19 cellular contexts compared by ENCODE assay signal in genomic region chr1:7550261-7550850, GRCh38.
DNase-seq lines count a peak whose midpoint lies in the region; ATAC-seq, FAIRE-seq and TF ChIP-seq lines count a peak whose summit lies in the region.
"Had no signal": no experiment of that assay in that cellular context is flagged by ENCODE, and none has a peak within 500 bp of the region (broad histone marks: within the 10 kb centered on the region; RNA-seq: fewer than 3 reads in every experiment).

No MANE protein-coding gene starts in this region.

- H3K27ac Mint-ChIP-seq in GM23338 (no peak overlapping the region), osteocyte (ENCODE audit: unreplicated experiment) (peak overlapping the region; percentile 97)
- H3K27ac Mint-ChIP-seq: CD8-positive, alpha-beta T cell had no signal

- H3K27me3 Mint-ChIP-seq in GM23338 (ENCODE audit: insufficient read depth, low read depth, poor library complexity), result peaks cover 8% of the 10 kb centered on the region
- H3K27me3 Mint-ChIP-seq in osteocyte (ENCODE audit: unreplicated experiment), result no peaks in the 10 kb centered on the region

- dilution Hi-C loops in endothelial cell of umbilical vein (cut with MboI; ENCODE audit: extremely low pct_ligation_motif_present, low sequenced_read_pairs), result no loop called here

- ATAC-seq in GM23338, result peak; percentile 91
- ATAC-seq: CD8-positive, alpha-beta T cell; naive thymus-derived CD4-positive, alpha-beta T cell had no signal

- H3K4me2 ChIP-seq in GM23338 (no peak overlapping the region; the same call in 1 of the 2 replicates), endothelial cell of umbilical vein (ENCODE audit: insufficient read depth, low read length) (no peak overlapping the region)
- H3K4me2 ChIP-seq: KMS-11 had no signal

- H4K20me1 ChIP-seq in GM23338 (replicated peaks; ENCODE audit: insufficient read depth) (no peaks in the 10 kb centered on the region), endothelial cell of umbilical vein (replicated peaks; ENCODE audit: control insufficient read depth, extremely low read depth, insufficient read depth, low read length) (no peaks in the 10 kb centered on the region)

- intact Hi-C loops in endothelial cell of umbilical vein (cut with micrococcal nuclease), result loop anchor here (5.0 kb wide), 2 partner anchors 97 to 148 kb away; no protein-coding TSS in a partner anchor

- no peak overlapping the region for H3K4me3 Mint-ChIP-seq in GM23338
- H3K4me3 Mint-ChIP-seq in osteocyte (ENCODE audit: unreplicated experiment), result no peak overlapping the region
- H3K4me3 Mint-ChIP-seq: CD8-positive, alpha-beta T cell; naive thymus-derived CD4-positive, alpha-beta T cell had no signal

- DNase-seq in GM23338 (ENCODE audit: low spot score), result peak; percentile 80
- peak in 2 of 3 donors; percentile 83 to 86 for DNase-seq in Peyer's patch
- no peak for DNase-seq in endothelial cell of umbilical vein (ENCODE audit: low read depth, low spot score)
- no peak for DNase-seq in osteocyte (ENCODE audit: extremely low spot score, unreplicated experiment)
- no peak for DNase-seq in NCI-H2196 treated with DMSO at 0.1 percent for 48 hours (lab: John Stamatoyannopoulos, UW; ENCODE audit: unreplicated experiment)
- DNase-seq in NCI-H2081 (lab: John Stamatoyannopoulos, UW), result no peak
- DNase-seq in hypothalamus (lab: John Stamatoyannopoulos, UW), result no peak
- DNase-seq: activated CD4-positive, alpha-beta T cell treated with anti-CD3 and anti-CD28 coated beads for 4 hours; CD8-positive, alpha-beta T cell; effector CD8-positive, alpha-beta T cell; NCI-H524; PC-3 had no signal

- H3K4me3 ChIP-seq in GM23338 (no peak overlapping the region), Peyer's patch (peak overlapping the region in 1 of 4 donors; percentile 8), endothelial cell of umbilical vein (replicated peaks in 1 of 3; ENCODE audit: insufficient read depth in 1 of 3, low read depth in 1 of 3, low read length in 3 of 3) (no peak overlapping the region)
- H3K4me3 ChIP-seq: vagina had no signal

- no peaks in the 10 kb centered on the region for H3K36me3 ChIP-seq in GM23338 (ENCODE audit: insufficient read depth)
- no peaks in the 10 kb centered on the region for H3K36me3 ChIP-seq in Peyer's patch
- no peaks in the 10 kb centered on the region for H3K36me3 ChIP-seq in endothelial cell of umbilical vein (ENCODE audit: control insufficient read depth in 2 of 2, extremely low read depth in 1 of 2, insufficient read depth in 2 of 2, low read length in 2 of 2)
- H3K36me3 ChIP-seq: brain microvascular endothelial cell, vagina had no signal

- H3K4me1 Mint-ChIP-seq in GM23338 (peaks cover 22% of the 10 kb centered on the region), osteocyte (ENCODE audit: unreplicated experiment) (peaks cover 32% of the 10 kb centered on the region)

- CTCF ChIA-PET in endothelial cell of umbilical vein (lab: Charles Lee), result interaction anchor here (0.6 to 1.8 kb wide), 3 partner anchors 10 to 91 kb away, joined by 3 to 5 read pairs (median 4); no protein-coding TSS in a partner anchor

- H3K9me3 Mint-ChIP-seq in GM23338 (no peaks in the 10 kb centered on the region; the same call in 1 of the 3 replicates), osteocyte (ENCODE audit: unreplicated experiment) (no peaks in the 10 kb centered on the region)
- H3K9me3 Mint-ChIP-seq: CD8-positive, alpha-beta T cell had no signal

- no peak for TF ChIP-seq CTCF in GM23338 (conservative IDR thresholded peaks at IDR 0.05; ENCODE audit: low read depth in 2 of 2)
- no peak for TF ChIP-seq CTCF in Peyer's patch (IDR thresholded peaks at IDR 0.05)
- TF ChIP-seq CTCF in endothelial cell of umbilical vein (IDR thresholded peaks at IDR 0.05; ENCODE audit: extremely low read depth in 1 of 2, insufficient read depth in 1 of 2, low read depth in 1 of 2, low read length in 2 of 2), result no peak
- no peak for TF ChIP-seq CTCF in osteocyte (IDR thresholded peaks at IDR 0.05)

- H3K9me2 ChIP-seq in GM23338 (ENCODE audit: insufficient read depth), result 0 out of 2 replicates have a peak, but pooled peaks cover 3% of the 10 kb centered on the region

- H3K79me2 ChIP-seq in GM23338 (replicated peaks; ENCODE audit: insufficient read depth) (no peaks in the 10 kb centered on the region), endothelial cell of umbilical vein (ENCODE audit: control insufficient read depth, insufficient read depth, low read length) (no peaks in the 10 kb centered on the region)

- H3K27me3 ChIP-seq in GM23338 (ENCODE audit: insufficient read depth) (no peaks in the 10 kb centered on the region), Peyer's patch (no peaks in the 10 kb centered on the region), endothelial cell of umbilical vein (ENCODE audit: control insufficient read depth in 2 of 2, insufficient read depth in 2 of 2, low read length in 2 of 2) (no peaks in the 10 kb centered on the region)
- H3K27me3 ChIP-seq: brain microvascular endothelial cell, vagina had no signal

- no peak overlapping the region for H2AFZ ChIP-seq in GM23338
- peak overlapping the region; percentile 25 for H2AFZ ChIP-seq in endothelial cell of umbilical vein (ENCODE audit: low read depth, low read length)

- H3K9me3 ChIP-seq in Peyer's patch, result no peaks in the 10 kb centered on the region
- H3K9me3 ChIP-seq in endothelial cell of umbilical vein (replicated peaks; ENCODE audit: control insufficient read depth, insufficient read depth, low read length), result no peaks in the 10 kb centered on the region
- H3K9me3 ChIP-seq: vagina had no signal

- H3K36me3 Mint-ChIP-seq in GM23338 (ENCODE audit: low read depth) (peaks cover 3% of the 10 kb centered on the region; the same call in 1 of the 3 replicates), osteocyte (ENCODE audit: unreplicated experiment) (peaks cover 2% of the 10 kb centered on the region)
- H3K36me3 Mint-ChIP-seq: CD8-positive, alpha-beta T cell; naive thymus-derived CD4-positive, alpha-beta T cell had no signal

- TF ChIP-seq POLR2A in Peyer's patch (IDR thresholded peaks at IDR 0.05) (peak in 1 of 2 donors; percentile 17), endothelial cell of umbilical vein (IDR thresholded peaks at IDR 0.05; ENCODE audit: low read depth, low read length) (no peak)

- no peaks in the 10 kb centered on the region for H3F3A ChIP-seq in GM23338 (replicated peaks; ENCODE audit: low read depth)

- H3K27ac ChIP-seq in GM23338 (ENCODE audit: low read depth), result no peak overlapping the region
- peak overlapping the region in 3 of 4 donors; percentile 40 to 85 (median 69) for H3K27ac ChIP-seq in Peyer's patch
- peak overlapping the region; percentile 94 for H3K27ac ChIP-seq in endothelial cell of umbilical vein (ENCODE audit: insufficient read depth, low read depth, low read length)
- H3K27ac ChIP-seq: brain microvascular endothelial cell, KMS-11, vagina had no signal

- POLR2A ChIA-PET in endothelial cell of umbilical vein (lab: Charles Lee), result no interaction called here

- H3K9me1 ChIP-seq in endothelial cell of umbilical vein (replicated peaks; ENCODE audit: control insufficient read depth, extremely low read depth, insufficient read depth, low read length), result no peaks in the 10 kb centered on the region

- H3K9ac ChIP-seq in endothelial cell of umbilical vein (replicated peaks; ENCODE audit: extremely low read depth, insufficient read depth, low read length), result no peak overlapping the region
- H3K9ac ChIP-seq: KMS-11 had no signal

- no TSS peak for BruUV-seq in endothelial cell of umbilical vein (replicated peaks; lab: Mats Ljungman, UMichigan)

- H3K4me1 ChIP-seq in GM23338 (ENCODE audit: insufficient read depth) (peaks cover 5% of the 10 kb centered on the region; the same call in 1 of the 2 replicates), Peyer's patch (peaks cover 0 to 20% (median 1%) of the 10 kb centered on the region in 4 donors), endothelial cell of umbilical vein (ENCODE audit: control insufficient read depth, extremely low read depth, insufficient read depth, low read length) (peaks cover 28% of the 10 kb centered on the region)

- no peak for FAIRE-seq in endothelial cell of umbilical vein (lab: Jason Lieb, UNC)
- FAIRE-seq: frontal cortex, G401.6, islet of Langerhans had no signal

TF ChIP-seq in GM23338, 12 proteins besides CTCF, POLR2A, EP300 and RAD21 (continues in another document):
- TF ChIP-seq ZNF114 (CRISPR knock-in tag; IDR thresholded peaks at IDR 0.05), result no peak
- TF ChIP-seq ETS1 (IDR thresholded peaks at IDR 0.05), result no peak
- TF ChIP-seq EZH2phosphoT487 (IDR thresholded peaks at IDR 0.05; ENCODE audit: unreplicated experiment), result no peak
- TF ChIP-seq ZNF331 (CRISPR knock-in tag; IDR thresholded peaks at IDR 0.05; ENCODE audit: low read depth), result no peak
- TF ChIP-seq STAT1 (IDR thresholded peaks at IDR 0.05; ENCODE audit: unreplicated experiment), result no peak
- no peak for TF ChIP-seq POLR2AphosphoS5 (IDR thresholded peaks at IDR 0.05; ENCODE audit: low read depth)
- no peak for TF ChIP-seq JUNB (IDR thresholded peaks at IDR 0.05; ENCODE audit: unreplicated experiment)

TF ChIP-seq in endothelial cell of umbilical vein, 7 proteins besides CTCF, POLR2A, EP300 and RAD21:
- no peak for TF ChIP-seq JUN (IDR thresholded peaks at IDR 0.05; ENCODE audit: borderline replicate concordance, insufficient read depth, insufficient read length, low read depth)

Comparison
In these comparisons a context has a peak if more than half of its experiments do, and no peak if none do; other contexts are left out.
1. DNase-seq: peak in GM23338 (single experiment) and Peyer's patch (2 of 3); none in endothelial cell of umbilical vein (single experiment), osteocyte (single experiment), NCI-H2196 treated with DMSO at 0.1 percent for 48 hours (single experiment), NCI-H2081 (0 of 2) and hypothalamus (0 of 51).